8 cellular contexts compared by ENCODE assay signal in genomic region chr6:14074723-14075503, GRCh38. TPM values are rescaled to one million over a fixed set of nuclear protein-coding genes. Genes with fewer than 3 reads are reported as not detected.
DNase-seq lines count a peak whose midpoint lies in the region; ATAC-seq and TF ChIP-seq lines count a peak whose summit lies in the region.

No MANE protein-coding gene starts in this region.

- CTCF ChIA-PET in activated CD4-positive, alpha-beta T cell treated with anti-CD3 and anti-CD28 coated beads for 36 hours (lab: Charles Lee): interaction anchor here (0.8 to 2.6 kb wide), 10 partner anchors 8 to 165 kb away, joined by 3 to 23 read pairs (median 4); no protein-coding TSS in a partner anchor
- CTCF ChIA-PET in Panc1 (lab: Charles Lee): interaction anchor here (0.6 to 1.5 kb wide), 2 partner anchors 8 to 242 kb away, joined by 3 read pairs; no protein-coding TSS in a partner anchor

- H3K4me1 Mint-ChIP-seq in activated CD4-positive, alpha-beta T cell treated with anti-CD3 and anti-CD28 coated beads for 36 hours: peaks cover 58% of the 10 kb centered on the region
- peaks cover 17% of the 10 kb centered on the region for H3K4me1 Mint-ChIP-seq in dendritic cell treated with granulocyte-macrophage colony-stimulating factor and Interleukin-4, amounts not matched to agents 40 ng/mL and 50 ng/mL, for 4 days (ENCODE audit: low read depth)

- H3K27me3 ChIP-seq in Panc1 (ENCODE audit: control insufficient read depth, insufficient read depth, low read length) (no peaks in the 10 kb centered on the region), mucosa of rectum (ENCODE audit: control insufficient read depth in 2 of 2, insufficient read depth in 2 of 2, low read length in 2 of 2) (no peaks in the 10 kb centered on the region)

- H3K9me3 Mint-ChIP-seq in activated CD4-positive, alpha-beta T cell treated with anti-CD3 and anti-CD28 coated beads for 36 hours (ENCODE audit: low read depth): no peaks in the 10 kb centered on the region
- peaks cover 6% of the 10 kb centered on the region for H3K9me3 Mint-ChIP-seq in dendritic cell treated with granulocyte-macrophage colony-stimulating factor and Interleukin-4, amounts not matched to agents 40 ng/mL and 50 ng/mL, for 4 days

- peak; percentile 82 for ATAC-seq in activated CD4-positive, alpha-beta T cell treated with anti-CD3 and anti-CD28 coated beads for 36 hours
- ATAC-seq in HG02678 (IDR thresholded peaks at IDR 0.05; ENCODE audit: unreplicated experiment) (peak; percentile 70), Panc1 (peak; percentile 86)

- POLR2A ChIA-PET in activated CD4-positive, alpha-beta T cell treated with anti-CD3 and anti-CD28 coated beads for 36 hours (lab: Charles Lee): no interaction called here
- POLR2A ChIA-PET in Panc1 (lab: Charles Lee): no interaction called here

- H3K27me3 Mint-ChIP-seq in activated CD4-positive, alpha-beta T cell treated with anti-CD3 and anti-CD28 coated beads for 36 hours: no peaks in the 10 kb centered on the region
- peaks cover 6% of the 10 kb centered on the region for H3K27me3 Mint-ChIP-seq in dendritic cell treated with granulocyte-macrophage colony-stimulating factor and Interleukin-4, amounts not matched to agents 40 ng/mL and 50 ng/mL, for 4 days

- no TSS peak for BruUV-seq in Panc1 (replicated peaks; lab: Mats Ljungman, UMichigan)

- DNase-seq in activated CD4-positive, alpha-beta T cell treated with anti-CD3 and anti-CD28 coated beads for 36 hours: no peak
- DNase-seq in activated CD4-positive, alpha-beta T cell treated with anti-CD3 and anti-CD28 coated beads for 1 hour: no peak
- no peak for DNase-seq in Panc1 (ENCODE audit: low read depth, low spot score)
- no peak for DNase-seq in midbrain (lab: John Stamatoyannopoulos, UW)
- no peak for DNase-seq in activated CD4-positive, CD25-positive, alpha-beta regulatory T cell treated with anti-CD3 and anti-CD28 coated beads, Interleukin-2, amount 50 U/mL, for 72 hours

- intact Hi-C loops in activated CD4-positive, alpha-beta T cell treated with anti-CD3 and anti-CD28 coated beads for 36 hours (cut with DNase I, micrococcal nuclease): loop anchor here (1.0 to 2.0 kb wide), 2 partner anchors 42 to 46 kb away; partner anchors contain the start of gene CD83 (in 1 of the 2)
- intact Hi-C loops in Panc1 (cut with micrococcal nuclease; ENCODE audit: unreplicated experiment): no loop called here
- intact Hi-C loops in dendritic cell treated with granulocyte-macrophage colony-stimulating factor and Interleukin-4, amounts not matched to agents 40 ng/mL and 50 ng/mL, for 4 days (cut with micrococcal nuclease): no loop called here

- no peaks in the 10 kb centered on the region for H3K36me3 Mint-ChIP-seq in activated CD4-positive, alpha-beta T cell treated with anti-CD3 and anti-CD28 coated beads for 36 hours (ENCODE audit: low read depth)
- H3K36me3 Mint-ChIP-seq in dendritic cell treated with granulocyte-macrophage colony-stimulating factor and Interleukin-4, amounts not matched to agents 40 ng/mL and 50 ng/mL, for 4 days (ENCODE audit: low read depth): no peaks in the 10 kb centered on the region

- H3K36me3 ChIP-seq in Panc1 (ENCODE audit: control insufficient read depth, insufficient read depth, low read length): no peaks in the 10 kb centered on the region
- H3K36me3 ChIP-seq in mucosa of rectum (ENCODE audit: control insufficient read depth in 2 of 2, insufficient read depth in 2 of 2, low read length in 2 of 2): no peaks in the 10 kb centered on the region

- TF ChIP-seq CTCF in Panc1 (IDR thresholded peaks at IDR 0.05): no peak

- in situ Hi-C loops in Panc1 (cut with HindIII; ENCODE audit: low pct_unique_long_range_greater_than_20kb, low sequenced_read_pairs): no loop called here

- H3K9me3 ChIP-seq in Panc1 (ENCODE audit: control insufficient read depth, insufficient read depth, low read depth, low read length) (no peaks in the 10 kb centered on the region), mucosa of rectum (ENCODE audit: control insufficient read depth in 2 of 2, low read length in 2 of 2) (no peaks in the 10 kb centered on the region)

- peak overlapping the region; percentile 71 for H3K27ac ChIP-seq in Panc1 (ENCODE audit: low read length)
- H3K27ac ChIP-seq in mucosa of rectum (ENCODE audit: low read depth in 2 of 2, low read length in 2 of 2): peak overlapping the region; percentile 52 to 54

- peak overlapping the region; percentile 92 for H3K27ac Mint-ChIP-seq in activated CD4-positive, alpha-beta T cell treated with anti-CD3 and anti-CD28 coated beads for 36 hours
- peak overlapping the region; percentile 74 for H3K27ac Mint-ChIP-seq in dendritic cell treated with granulocyte-macrophage colony-stimulating factor and Interleukin-4, amounts not matched to agents 40 ng/mL and 50 ng/mL, for 4 days

- peak overlapping the region; percentile 66 for H3K4me3 Mint-ChIP-seq in activated CD4-positive, alpha-beta T cell treated with anti-CD3 and anti-CD28 coated beads for 36 hours
- H3K4me3 Mint-ChIP-seq in dendritic cell treated with granulocyte-macrophage colony-stimulating factor and Interleukin-4, amounts not matched to agents 40 ng/mL and 50 ng/mL, for 4 days: peak overlapping the region; percentile 50

- H3K4me1 ChIP-seq in Panc1 (ENCODE audit: control insufficient read depth, insufficient read depth, low read length): peaks cover 6% of the 10 kb centered on the region
- peaks cover 4 to 5% of the 10 kb centered on the region in 2 donors for H3K4me1 ChIP-seq in mucosa of rectum (ENCODE audit: control insufficient read depth in 2 of 2, insufficient read depth in 2 of 2, low read length in 2 of 2)

- H3K4me3 ChIP-seq in Panc1 (ENCODE audit: low read depth in 2 of 2, low read length in 2 of 2) (peak overlapping the region; percentile 38 to 53), mucosa of rectum (ENCODE audit: low read length in 2 of 2) (peak overlapping the region; percentile 61 to 68)

- peak overlapping the region; percentile 48 to 65 for H3K9ac ChIP-seq in mucosa of rectum (ENCODE audit: low read depth in 1 of 2, low read length in 2 of 2)

RNA-seq across cellular contexts. Expression of gene CD83, which starts 42.7 kb away (rescaled TPM):
- total RNA-seq in activated CD4-positive, alpha-beta T cell treated with anti-CD3 and anti-CD28 coated beads for 36 hours: 10 to 100 TPM; 22.0 to 22.9 TPM
- 5.3 TPM for total RNA-seq in Panc1 (2021; ENCODE audit: unreplicated experiment)
- polyA plus RNA-seq in Panc1 (2012; ENCODE audit: insufficient read length): 5.6 TPM

Comparison
In these comparisons a context has a peak if more than half of its experiments do, and no peak if none do; other contexts are left out.
1. intact Hi-C loops: an anchor here in activated CD4-positive, alpha-beta T cell treated with anti-CD3 and anti-CD28 coated beads for 36 hours (1.0 to 2.0 kb wide); none called in Panc1 and dendritic cell treated with granulocyte-macrophage colony-stimulating factor and Interleukin-4, amounts not matched to agents 40 ng/mL and 50 ng/mL, for 4 days.